ENCODE assay signal across 11 cellular contexts in the genomic region with DNA sequence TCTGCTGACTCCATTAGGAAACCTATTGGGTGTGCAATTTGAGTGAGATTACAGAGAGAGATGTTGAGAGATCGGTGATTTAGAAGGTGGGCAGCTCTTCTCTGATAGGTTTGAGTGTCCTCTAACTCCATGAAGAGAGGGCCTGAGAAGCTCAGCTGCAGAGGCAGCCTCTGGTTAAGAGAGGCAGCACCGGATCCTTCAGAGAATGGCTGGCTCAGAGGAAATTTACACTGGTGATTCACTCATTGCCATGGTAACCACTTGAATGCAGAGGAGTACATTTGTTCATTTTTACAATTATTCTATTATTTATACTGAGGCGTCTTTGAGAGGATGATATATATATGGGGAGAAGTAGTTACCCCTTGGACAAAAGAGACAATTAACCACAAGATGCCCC.
DNase-seq lines count a peak whose midpoint lies in the region; ATAC-seq and TF ChIP-seq lines count a peak whose summit lies in the region.
"Had no signal": no experiment of that assay in that cellular context is flagged by ENCODE, and none has a peak within 500 bp of the region (broad histone marks: within the 10 kb centered on the region; RNA-seq: fewer than 3 reads in every experiment).

No MANE protein-coding gene starts in this region.

- no peak for TF ChIP-seq CTCF in mammary epithelial cell (conservative IDR thresholded peaks at IDR 0.05 in 1 of 2, IDR thresholded peaks at IDR 0.05 in 1 of 2; ENCODE audit: extremely low read depth in 1 of 2, insufficient read depth in 1 of 2, low read depth in 1 of 2, low read length in 2 of 2)

- H4K20me1 ChIP-seq in mammary epithelial cell (ENCODE audit: insufficient read depth, low read length), result no peaks in the 10 kb centered on the region

- H3K4me1 ChIP-seq in mammary epithelial cell (ENCODE audit: insufficient read depth, low read length), result peaks cover 6% of the 10 kb centered on the region

- DNase-seq in AG08396 (ENCODE audit: low spot score) (peak; percentile 60), Kasumi-1 (lab: John Stamatoyannopoulos, UW) (peak; percentile 77 to 85), mammary epithelial cell (peak; percentile 69), kidney tubule cell (ENCODE audit: low spot score) (peak; percentile 11)
- DNase-seq in activated CD4-positive, alpha-beta T cell treated with anti-CD3 and anti-CD28 coated beads for 4 hours, result no peak
- DNase-seq: CD4-positive, alpha-beta memory T cell; SHP77; stimulated activated CD4-positive, alpha-beta T cell treated with anti-CD3 and anti-CD28 coated beads, Interleukin-4, amount 100 ng/mL, for 24 hours had no signal

- H3K27ac ChIP-seq in mammary epithelial cell (ENCODE audit: insufficient read depth, low read depth, low read length), result no peak overlapping the region

- no peak overlapping the region for H3K4me2 ChIP-seq in mammary epithelial cell (ENCODE audit: insufficient read depth, low read depth, low read length)

- H3K9ac ChIP-seq in mammary epithelial cell (ENCODE audit: insufficient read depth, low read length), result no peak overlapping the region

- H3K27me3 ChIP-seq in mammary epithelial cell (ENCODE audit: insufficient read depth, low read length), result no peaks in the 10 kb centered on the region

- in situ Hi-C loops in mammary epithelial cell (cut with MboI; ENCODE audit: low sequenced_read_pairs in 2 of 2), result no loop called here

- ATAC-seq in HG02885 (IDR thresholded peaks at IDR 0.05; ENCODE audit: poor library complexity, unreplicated experiment) (no peak), HG02870 (IDR thresholded peaks at IDR 0.05; ENCODE audit: unreplicated experiment) (no peak), HG02759 (IDR thresholded peaks at IDR 0.05; ENCODE audit: unreplicated experiment) (no peak)

- BruUV-seq in mammary epithelial cell (replicated peaks; lab: Mats Ljungman, UMichigan), result no TSS peak

- dilution Hi-C loops in mammary epithelial cell (cut with HindIII; ENCODE audit: low sequenced_read_pairs), result no loop called here

- no peaks in the 10 kb centered on the region for H3K79me2 ChIP-seq in mammary epithelial cell (ENCODE audit: insufficient read depth, low read length)

- CTCF ChIA-PET in mammary epithelial cell (lab: Charles Lee; ENCODE audit: low non-redundant PET), result no interaction called here

- no peaks in the 10 kb centered on the region for H3K36me3 ChIP-seq in mammary epithelial cell (ENCODE audit: insufficient read depth, low read length)

- 3% methylated on average over 3 of the region's 3 CpGs for WGBS in mammary epithelial cell (ENCODE audit: low coverage, missing lambda C conversion rate)

- intact Hi-C loops in mammary epithelial cell (cut with micrococcal nuclease), result no loop called here

- H3K9me3 ChIP-seq in mammary epithelial cell (replicated peaks; ENCODE audit: insufficient read depth, low read length), result no peaks in the 10 kb centered on the region

- no peak overlapping the region for H2AFZ ChIP-seq in mammary epithelial cell (ENCODE audit: low read depth, low read length)

- no peak overlapping the region for H3K4me3 ChIP-seq in mammary epithelial cell (replicated peaks in 1 of 3; ENCODE audit: insufficient read depth in 1 of 3, low read depth in 2 of 3, low read length in 3 of 3)

Comparison
In these comparisons a context has a peak if more than half of its experiments do, and no peak if none do; other contexts are left out.
1. DNase-seq: peak in AG08396 (single experiment), Kasumi-1 (2 of 2), mammary epithelial cell (single experiment) and kidney tubule cell (single experiment); none in activated CD4-positive, alpha-beta T cell treated with anti-CD3 and anti-CD28 coated beads for 4 hours (0 of 2).